ENCODE assay signal across 12 cellular contexts in the genomic region with DNA sequence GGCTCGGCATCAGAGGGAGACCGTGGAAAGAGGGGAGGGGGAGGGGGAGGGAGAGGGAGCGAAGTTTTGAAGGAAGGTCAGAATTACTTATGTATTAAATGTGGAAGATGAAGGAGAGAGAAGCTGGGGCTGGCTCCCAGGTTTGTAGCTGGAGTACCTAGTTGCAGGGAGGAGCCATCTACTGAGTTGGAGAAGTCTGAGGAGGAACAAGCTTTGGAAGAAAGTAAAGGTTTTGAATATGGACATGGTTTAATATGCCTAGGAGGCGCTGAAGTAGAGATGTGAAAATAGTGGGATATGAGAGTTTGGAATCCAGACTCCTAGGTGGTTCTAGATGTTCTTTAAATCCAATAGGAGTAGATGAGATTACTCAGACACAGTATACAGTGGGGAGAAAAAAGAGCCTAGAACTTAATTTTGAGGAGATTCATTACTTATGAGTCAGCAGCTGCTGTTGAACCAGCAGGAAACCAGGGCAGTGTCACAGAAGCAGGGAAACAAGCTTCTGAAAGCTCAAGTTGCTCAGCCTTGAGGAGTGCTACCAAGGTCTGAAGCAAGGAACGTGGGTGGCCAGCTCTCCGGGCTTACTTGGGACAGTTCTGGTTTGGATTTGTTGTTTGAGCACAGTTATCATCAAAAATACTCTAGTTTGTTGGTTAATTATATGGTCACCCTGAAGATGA.
DNase-seq lines count a peak whose midpoint lies in the region; ATAC-seq and TF ChIP-seq lines count a peak whose summit lies in the region.
"Had no signal": no experiment of that assay in that cellular context is flagged by ENCODE, and none has a peak within 500 bp of the region (broad histone marks: within the 10 kb centered on the region; RNA-seq: fewer than 3 reads in every experiment).

No MANE protein-coding gene starts in this region.

- H3K4me1 ChIP-seq in RWPE2 (ENCODE audit: insufficient read depth, poor library complexity, severe bottlenecking) (peaks cover 3% of the 10 kb centered on the region), trophoblast cell (ENCODE audit: control insufficient read depth in 1 of 2, insufficient read depth in 2 of 2, low read length in 2 of 2) (peaks cover 0 to 2% of the 10 kb centered on the region in 2 experiments)

- no peak overlapping the region for H2AFZ ChIP-seq in trophoblast cell (ENCODE audit: insufficient read depth, low read length, poor library complexity)

- H3K79me2 ChIP-seq in trophoblast cell (ENCODE audit: control insufficient read depth, insufficient read depth, low read length, poor library complexity), result no peaks in the 10 kb centered on the region

- DNase-seq in EH (ENCODE audit: low read depth), result peak; percentile 91
- DNase-seq in RWPE2 (ENCODE audit: low spot score), result no peak
- peak; percentile 85 for DNase-seq in fibroblast of mammary gland (ENCODE audit: low read depth)
- peak; percentile 18 to 25 for DNase-seq in trophoblast cell
- DNase-seq in activated effector memory CD4-positive, alpha-beta T cell treated with Interleukin-2 at 50 U/mL for 16 hours, result no peak
- DNase-seq in coronary artery (ENCODE audit: low spot score), result no peak
- no peak for DNase-seq in midbrain (lab: John Stamatoyannopoulos, UW)
- no peak for DNase-seq in NCI-H526 (lab: John Stamatoyannopoulos, UW)
- DNase-seq: effector CD4-positive, alpha-beta T cell; KBM-7; OCI-M1 had no signal

- H3K36me3 ChIP-seq in RWPE2 (ENCODE audit: low read depth) (peaks cover 53% of the 10 kb centered on the region), trophoblast cell (ENCODE audit: control insufficient read depth in 1 of 2, insufficient read depth in 2 of 2, low read length in 2 of 2) (peaks cover 8 to 12% of the 10 kb centered on the region in 2 experiments)

- H3K4me3 ChIP-seq in RWPE2 (ENCODE audit: severe bottlenecking) (no peak overlapping the region), fibroblast of mammary gland (ENCODE audit: control insufficient read depth, low read depth, low read length) (no peak overlapping the region), trophoblast cell (ENCODE audit: low read depth, low read length) (no peak overlapping the region), coronary artery (no peak overlapping the region)
- H3K4me3 ChIP-seq: HAP-1 had no signal

- no peak overlapping the region for H2BK12ac ChIP-seq in trophoblast cell (ENCODE audit: low read length)

- H3K14ac ChIP-seq in trophoblast cell (ENCODE audit: low read length), result no peak overlapping the region

- no peak overlapping the region for H4K91ac ChIP-seq in trophoblast cell (ENCODE audit: low read depth, low read length)

- TF ChIP-seq CTCF in RWPE2 (IDR thresholded peaks at IDR 0.05; ENCODE audit: poor library complexity, severe bottlenecking) (no peak), fibroblast of mammary gland (conservative IDR thresholded peaks at IDR 0.05; ENCODE audit: control insufficient read depth, insufficient read depth, low read depth, low read length) (no peak), coronary artery (IDR thresholded peaks at IDR 0.05) (no peak)

- no peak overlapping the region for H2BK5ac ChIP-seq in trophoblast cell (ENCODE audit: low read depth, low read length, poor library complexity)

- no peaks in the 10 kb centered on the region for H3K9me3 ChIP-seq in RWPE2 (ENCODE audit: severe bottlenecking)
- H3K9me3 ChIP-seq in trophoblast cell (ENCODE audit: insufficient read depth, low read depth, low read length), result no peaks in the 10 kb centered on the region

- ATAC-seq in RWPE2 (ENCODE audit: low read depth), result peak; percentile 85

- no peak overlapping the region for H3K23ac ChIP-seq in trophoblast cell (ENCODE audit: low read length)

- H2AK5ac ChIP-seq in trophoblast cell (ENCODE audit: low read length), result no peak overlapping the region

- H3K4me2 ChIP-seq in trophoblast cell (ENCODE audit: low read length), result no peak overlapping the region

- H3K4ac ChIP-seq in trophoblast cell (ENCODE audit: low read depth, low read length), result no peak overlapping the region

- no peak overlapping the region for H4K12ac ChIP-seq in trophoblast cell (ENCODE audit: low read depth, low read length)

- H2BK120ac ChIP-seq in trophoblast cell (ENCODE audit: insufficient read depth, low read length, poor library complexity), result no peak overlapping the region

- H3K18ac ChIP-seq in trophoblast cell (ENCODE audit: low read length), result no peak overlapping the region

- H3K27me3 ChIP-seq in RWPE2 (ENCODE audit: insufficient read depth, poor library complexity, severe bottlenecking) (no peaks in the 10 kb centered on the region), trophoblast cell (ENCODE audit: insufficient read depth, low read length) (no peaks in the 10 kb centered on the region)

- H3K27ac ChIP-seq in RWPE2 (ENCODE audit: poor library complexity, severe bottlenecking) (no peak overlapping the region), trophoblast cell (ENCODE audit: low read depth, low read length) (no peak overlapping the region), coronary artery (peak overlapping the region in 1 of 2 donors; percentile 21)

- no peak overlapping the region for H4K8ac ChIP-seq in trophoblast cell (ENCODE audit: low read depth, low read length)

- H3K9ac ChIP-seq in trophoblast cell (ENCODE audit: low read length), result no peak overlapping the region

- WGBS in trophoblast cell (ENCODE audit: extremely low coverage, insufficient coverage, insufficient read length), result 100% methylated on average over 2 of the region's 6 CpGs

- H3K79me1 ChIP-seq in trophoblast cell (ENCODE audit: low read length), result no peaks in the 10 kb centered on the region

Comparison
In these comparisons a context has a peak if more than half of its experiments do, and no peak if none do; other contexts are left out.
1. DNase-seq: peak in EH (single experiment), fibroblast of mammary gland (single experiment) and trophoblast cell (2 of 2); none in RWPE2 (single experiment), activated effector memory CD4-positive, alpha-beta T cell treated with Interleukin-2 at 50 U/mL for 16 hours (single experiment), coronary artery (single experiment), midbrain (single experiment) and NCI-H526 (0 of 2).